Comparison of ENCODE assay signal across 9 cellular contexts in genomic region chr1:24991242-24992037, GRCh38.
A peak's percentile ranks its signal among the peaks of the same experiment; 100 is the strongest.
DNase-seq lines count a peak whose midpoint lies in the region; ATAC-seq, FAIRE-seq and TF ChIP-seq lines count a peak whose summit lies in the region.
"Had no signal": no experiment of that assay in that cellular context is flagged by ENCODE, and none has a peak within 500 bp of the region (broad histone marks: within the 10 kb centered on the region; RNA-seq: fewer than 3 reads in every experiment).

No MANE protein-coding gene starts in this region.

- no peak overlapping the region for H3K56ac ChIP-seq in H1 (replicated peaks; ENCODE audit: insufficient read length, low read depth, low read length)

- peak; percentile 37 for DNase-seq in activated naive CD4-positive, alpha-beta T cell treated with Interleukin-2 at 50 U/mL for 16 hours
- DNase-seq in activated naive CD4-positive, alpha-beta T cell (lab: John Stamatoyannopoulos, UW): no peak
- no peak for DNase-seq in T-helper 17 cell
- DNase-seq in H1 (ENCODE audit: low read depth in 1 of 2, low spot score in 2 of 2): no peak
- peak in 1 of 2 donors; percentile 48 for DNase-seq in stimulated activated naive CD8-positive, alpha-beta T cell treated with anti-CD3 and anti-CD28 coated beads, Interleukin-15, amount 100 ng/mL, for 72 hours
- no peak for DNase-seq in Ammon's horn (ENCODE audit: low spot score)
- DNase-seq: erythroblast had no signal

- peak; percentile 48 to 63 for TF ChIP-seq RAD21 in H1 (IDR thresholded peaks at IDR 0.05 in 1 of 2, conservative IDR thresholded peaks at IDR 0.05 in 1 of 2; ENCODE audit: low read depth in 2 of 2, low read length in 2 of 2)

- CTCF ChIA-PET in H1 (lab: Charles Lee; ENCODE audit: partially characterized antibody): interaction anchor here (0.8 to 2.8 kb wide), 14 partner anchors 9 to 110 kb away, joined by 3 to 13 read pairs (median 5); no protein-coding TSS in a partner anchor

- no peak overlapping the region for H4K8ac ChIP-seq in H1 (ENCODE audit: extremely low read depth, insufficient read depth, low read length)

- peaks cover 51% of the 10 kb centered on the region for H3K4me1 Mint-ChIP-seq in T-helper 17 cell
- peaks cover 99% of the 10 kb centered on the region for H3K4me1 Mint-ChIP-seq in stimulated activated naive CD8-positive, alpha-beta T cell treated with anti-CD3 and anti-CD28 coated beads, Interleukin-15, amount 100 ng/mL, for 72 hours

- H3K27me3 ChIP-seq in H1 (replicated peaks in 1 of 4; ENCODE audit: control insufficient read depth in 3 of 4, extremely low read depth in 1 of 4, insufficient read depth in 3 of 4, low read length in 3 of 4): no peaks in the 10 kb centered on the region

- H2BK12ac ChIP-seq in H1 (ENCODE audit: low read depth, low read length): peak overlapping the region; percentile 41; the same call in 1 of the 2 replicates

- peaks cover 6 to 8% of the 10 kb centered on the region in 2 donors for H3K9me3 Mint-ChIP-seq in stimulated activated naive CD8-positive, alpha-beta T cell treated with anti-CD3 and anti-CD28 coated beads, Interleukin-15, amount 100 ng/mL, for 72 hours

- peak overlapping the region; percentile 98 for H3K27ac Mint-ChIP-seq in T-helper 17 cell
- peak overlapping the region; percentile 91 to 97 for H3K27ac Mint-ChIP-seq in stimulated activated naive CD8-positive, alpha-beta T cell treated with anti-CD3 and anti-CD28 coated beads, Interleukin-15, amount 100 ng/mL, for 72 hours

- H3K23ac ChIP-seq in H1 (ENCODE audit: insufficient read length): no peak overlapping the region

- H3K36me3 ChIP-seq in H1 (ENCODE audit: control insufficient read depth in 2 of 4, insufficient read depth in 4 of 4, low read length in 3 of 4): no peaks in the 10 kb centered on the region

- H3K9me3 ChIP-seq in T-helper 17 cell (ENCODE audit: control insufficient read depth, low read length, poor library complexity, severe bottlenecking): no peaks in the 10 kb centered on the region
- no peaks in the 10 kb centered on the region for H3K9me3 ChIP-seq in H1 (ENCODE audit: insufficient read depth in 2 of 2, low read depth in 1 of 2, low read length in 1 of 2)

- TF ChIP-seq EP300 in H1 (IDR thresholded peaks at IDR 0.05; ENCODE audit: borderline replicate concordance in 1 of 2, low read depth in 2 of 2, low read length in 2 of 2): no peak

- no peak overlapping the region for H3K9ac ChIP-seq in H1 (replicated peaks in 1 of 4; ENCODE audit: extremely low read depth in 1 of 4, low read depth in 3 of 4, low read length in 3 of 4)

- H3K36me3 Mint-ChIP-seq in T-helper 17 cell (ENCODE audit: low read depth): no peaks in the 10 kb centered on the region

- WGBS in H1 (ENCODE audit: extremely low coverage in 1 of 2, insufficient coverage in 1 of 2, insufficient read length in 1 of 2, insufficient replicate concordance in 2 of 2, low coverage in 1 of 2, low lambda C conversion rate in 2 of 2, missing lambda C conversion rate in 1 of 2), 2 experiments: 77 to 100% methylated on average over 1 to 9 of the region's 9 CpGs

- no peak overlapping the region for H3K18ac ChIP-seq in H1 (ENCODE audit: extremely low read depth, low read length)

- H3K23me2 ChIP-seq in H1 (ENCODE audit: low read depth, low read length): no peaks in the 10 kb centered on the region

- peak overlapping the region; percentile 91 for H3K4me3 Mint-ChIP-seq in T-helper 17 cell
- H3K4me3 Mint-ChIP-seq in stimulated activated naive CD8-positive, alpha-beta T cell treated with anti-CD3 and anti-CD28 coated beads, Interleukin-15, amount 100 ng/mL, for 72 hours: peak overlapping the region; percentile 81 to 88

- peaks cover 7% of the 10 kb centered on the region for H3K27me3 Mint-ChIP-seq in T-helper 17 cell
- no peaks in the 10 kb centered on the region for H3K27me3 Mint-ChIP-seq in stimulated activated naive CD8-positive, alpha-beta T cell treated with anti-CD3 and anti-CD28 coated beads, Interleukin-15, amount 100 ng/mL, for 72 hours

- H3K4me1 ChIP-seq in H1 (replicated peaks in 1 of 4; ENCODE audit: control insufficient read depth in 3 of 4, insufficient read depth in 4 of 4, low read length in 3 of 4): 0 out of 7 replicates have a peak, but pooled peaks cover 0 to 2% (median 0%) of the 10 kb centered on the region in 4 experiments

- no peaks in the 10 kb centered on the region for H3K79me1 ChIP-seq in H1 (ENCODE audit: low read depth, low read length)

- H3K79me2 ChIP-seq in H1 (ENCODE audit: control insufficient read depth in 1 of 2, insufficient read depth in 2 of 2, low read length in 2 of 2): no peaks in the 10 kb centered on the region

- no peak for TF ChIP-seq POLR2A in H1 (IDR thresholded peaks at IDR 0.05; ENCODE audit: control extremely low read depth in 1 of 2, low read depth in 2 of 2, low read length in 2 of 2)

- H3K27ac ChIP-seq in H1 (ENCODE audit: low read depth, low read length): no peak overlapping the region

- H3K14ac ChIP-seq in H1 (ENCODE audit: insufficient read length): no peak overlapping the region

- ATAC-seq in T-helper 17 cell (peak; percentile 24), GM21367 (IDR thresholded peaks at IDR 0.05; ENCODE audit: unreplicated experiment) (no peak), HG03159 (IDR thresholded peaks at IDR 0.05; ENCODE audit: unreplicated experiment) (no peak)
- peak; percentile 58 for ATAC-seq in stimulated activated naive CD8-positive, alpha-beta T cell treated with anti-CD3 and anti-CD28 coated beads, Interleukin-15, amount 100 ng/mL, for 72 hours

- no peak overlapping the region for H2BK5ac ChIP-seq in H1 (ENCODE audit: low read depth, low read length)

- no peaks in the 10 kb centered on the region for H4K20me1 ChIP-seq in H1 (replicated peaks in 1 of 2; ENCODE audit: control insufficient read depth in 1 of 2, insufficient read depth in 2 of 2, low read length in 2 of 2)

- no peak overlapping the region for H4K91ac ChIP-seq in H1 (replicated peaks; ENCODE audit: insufficient read length, low read length)

- H2BK120ac ChIP-seq in H1 (replicated peaks; ENCODE audit: low read depth, low read length): no peak overlapping the region

- H2BK20ac ChIP-seq in H1 (ENCODE audit: low read length): no peak overlapping the region

- H2AFZ ChIP-seq in H1 (ENCODE audit: low read length): no peak overlapping the region

- POLR2A ChIA-PET in H1 (lab: Charles Lee; ENCODE audit: partially characterized antibody): interaction anchor here (1.1 kb wide), 1 partner anchor 13 kb away, joined by 5 read pairs; no protein-coding TSS in a partner anchor

- peak; percentile 29 to 47 (median 39) for TF ChIP-seq CTCF in H1 (IDR thresholded peaks at IDR 0.05; ENCODE audit: control extremely low read depth in 1 of 3, insufficient read depth in 1 of 3, low read depth in 1 of 3, low read length in 3 of 3)

- H2AK5ac ChIP-seq in H1 (ENCODE audit: low read depth, low read length): no peak overlapping the region

- FAIRE-seq in H1 (lab: Jason Lieb, UNC): no peak

- H3K4ac ChIP-seq in H1 (replicated peaks; ENCODE audit: insufficient read length, low read depth, low read length): no peak overlapping the region

- H4K5ac ChIP-seq in H1 (ENCODE audit: insufficient read length, low read depth, low read length): no peak overlapping the region

- H3K4me2 ChIP-seq in H1 (ENCODE audit: insufficient read depth in 1 of 2, low read depth in 2 of 2, low read length in 2 of 2): no peak overlapping the region

- no peak overlapping the region for H3K4me3 ChIP-seq in H1 (ENCODE audit: extremely low read depth in 1 of 4, insufficient read depth in 2 of 4, low read depth in 3 of 4, low read length in 4 of 4)

- H2BK15ac ChIP-seq in H1 (ENCODE audit: low read length): no peak overlapping the region

TF ChIP-seq in H1, 55 proteins besides CTCF, POLR2A, EP300 and RAD21:
- TF ChIP-seq TEAD4 (IDR thresholded peaks at IDR 0.05; ENCODE audit: low read depth, low read length) (peak; percentile 36; the same call in 1 of the 2 replicates), JUND (IDR thresholded peaks at IDR 0.05; ENCODE audit: low read length) (no peak)

Comparison
In these comparisons a context has a peak if more than half of its experiments do, and no peak if none do; other contexts are left out.
1. ATAC-seq: peak in T-helper 17 cell (single experiment) and stimulated activated naive CD8-positive, alpha-beta T cell treated with anti-CD3 and anti-CD28 coated beads, Interleukin-15, amount 100 ng/mL, for 72 hours (single experiment); none in GM21367 (single experiment) and HG03159 (single experiment).